13 cellular contexts compared by ENCODE assay signal in genomic region chr1:234874291-234875288, GRCh38.
A peak's percentile ranks its signal among the peaks of the same experiment; 100 is the strongest.
DNase-seq lines count a peak whose midpoint lies in the region; ATAC-seq lines count a peak whose summit lies in the region.
"Had no signal": no experiment of that assay in that cellular context is flagged by ENCODE, and none has a peak within 500 bp of the region (broad histone marks: within the 10 kb centered on the region; RNA-seq: fewer than 3 reads in every experiment).

No MANE protein-coding gene starts in this region.

- no peaks in the 10 kb centered on the region for H3K36me3 ChIP-seq in BLaER1 treated with 17β-estradiol and CSF1 and Interleukin-3, amounts not matched to agents 10 nM and 100 nM

- H3K9me3 ChIP-seq in BLaER1 treated with 17β-estradiol and CSF1 and Interleukin-3, amounts not matched to agents 10 nM and 100 nM (replicated peaks in 1 of 11): no peaks in the 10 kb centered on the region
- H3K9me3 ChIP-seq: SK-N-SH had no signal

- no peaks in the 10 kb centered on the region for H3K9me3 Mint-ChIP-seq in natural killer cell treated with Interleukin-12 subunit alpha and Interleukin-12 subunit beta and Interleukin-15 and Interleukin-18, amount 100 ng/mL, for 72 hours
- H3K9me3 Mint-ChIP-seq: IgD-negative memory B cell had no signal

- no peak overlapping the region for H3K4me3 ChIP-seq in BLaER1 treated with 17β-estradiol and CSF1 and Interleukin-3, amounts not matched to agents 10 nM and 100 nM

- H3K4me3 Mint-ChIP-seq in natural killer cell treated with Interleukin-12 subunit alpha and Interleukin-12 subunit beta and Interleukin-15 and Interleukin-18, amount 100 ng/mL, for 72 hours: peak overlapping the region; percentile 15
- H3K4me3 Mint-ChIP-seq: activated CD4-positive, alpha-beta T cell treated with anti-CD3 and anti-CD28 coated beads for 36 hours; IgD-negative memory B cell had no signal

- H3K9ac ChIP-seq in BLaER1 treated with 17β-estradiol and CSF1 and Interleukin-3, amounts not matched to agents 10 nM and 100 nM: no peak overlapping the region; a peak in 1 of 22 replicates
- H3K9ac ChIP-seq: SK-N-SH had no signal

- peak; percentile 38 for DNase-seq in HT-29 (ENCODE audit: low spot score)
- peak; percentile 34 for DNase-seq in amniotic epithelial cell (ENCODE audit: low read depth)
- no peak for DNase-seq in natural killer cell treated with Interleukin-12 subunit alpha and Interleukin-12 subunit beta and Interleukin-15 and Interleukin-18, amount 100 ng/mL, for 72 hours (ENCODE audit: low spot score)
- no peak for DNase-seq in NK-92 treated with Interleukin-12 subunit alpha and Interleukin-12 subunit beta, amount 100 ng/mL, for 24 hours (lab: John Stamatoyannopoulos, UW)
- DNase-seq in G401 (ENCODE audit: low spot score): no peak
- no peak for DNase-seq in NCI-H82 (lab: John Stamatoyannopoulos, UW)
- DNase-seq: activated CD4-positive, alpha-beta T cell treated with anti-CD3 and anti-CD28 coated beads for 36 hours; mesendoderm; SK-N-SH; stimulated activated CD4-positive, alpha-beta T cell treated with anti-CD3 and anti-CD28 coated beads, Interleukin-2, amount 100 ng/mL, for 24 hours had no signal

- peaks cover 42 to 47% of the 10 kb centered on the region in 2 donors for H3K4me1 Mint-ChIP-seq in natural killer cell treated with Interleukin-12 subunit alpha and Interleukin-12 subunit beta and Interleukin-15 and Interleukin-18, amount 100 ng/mL, for 72 hours (ENCODE audit: low read depth in 2 of 2)

- H3K27me3 Mint-ChIP-seq in natural killer cell treated with Interleukin-12 subunit alpha and Interleukin-12 subunit beta and Interleukin-15 and Interleukin-18, amount 100 ng/mL, for 72 hours: no peaks in the 10 kb centered on the region
- H3K27me3 Mint-ChIP-seq: activated CD4-positive, alpha-beta T cell treated with anti-CD3 and anti-CD28 coated beads for 36 hours; IgD-negative memory B cell had no signal

- ATAC-seq in natural killer cell treated with Interleukin-12 subunit alpha and Interleukin-12 subunit beta and Interleukin-15 and Interleukin-18, amount 100 ng/mL, for 72 hours: peak in 1 of 2 donors; percentile 52
- ATAC-seq in HG02981 (IDR thresholded peaks at IDR 0.05; ENCODE audit: unreplicated experiment): no peak
- ATAC-seq: activated CD4-positive, alpha-beta T cell treated with anti-CD3 and anti-CD28 coated beads for 36 hours had no signal

- no peaks in the 10 kb centered on the region for H4K20me1 ChIP-seq in BLaER1 treated with 17β-estradiol and CSF1 and Interleukin-3, amounts not matched to agents 10 nM and 100 nM

- peaks cover 46 to 90% (median 63%) of the 10 kb centered on the region in 10 experiments for H3K4me1 ChIP-seq in BLaER1 treated with 17β-estradiol and CSF1 and Interleukin-3, amounts not matched to agents 10 nM and 100 nM

- H3K27ac ChIP-seq in BLaER1 treated with 17β-estradiol and CSF1 and Interleukin-3, amounts not matched to agents 10 nM and 100 nM: peak overlapping the region in 4 of 11 experiments; percentile 6 to 42 (median 22); a peak in 6 of 22 replicates

- H3K36me3 Mint-ChIP-seq in natural killer cell treated with Interleukin-12 subunit alpha and Interleukin-12 subunit beta and Interleukin-15 and Interleukin-18, amount 100 ng/mL, for 72 hours: no peaks in the 10 kb centered on the region
- H3K36me3 Mint-ChIP-seq: IgD-negative memory B cell had no signal

- peak overlapping the region; percentile 6 to 89 (median 75); a peak in 17 of 22 replicates for H3K4me2 ChIP-seq in BLaER1 treated with 17β-estradiol and CSF1 and Interleukin-3, amounts not matched to agents 10 nM and 100 nM
- H3K4me2 ChIP-seq: SK-N-SH had no signal

- no peaks in the 10 kb centered on the region for H3K27me3 ChIP-seq in BLaER1 treated with 17β-estradiol and CSF1 and Interleukin-3, amounts not matched to agents 10 nM and 100 nM

- in situ Hi-C loops in G401 (cut with HindIII; ENCODE audit: low sequenced_read_pairs): no loop called here

- peak overlapping the region; percentile 47 to 60 for H3K27ac Mint-ChIP-seq in natural killer cell treated with Interleukin-12 subunit alpha and Interleukin-12 subunit beta and Interleukin-15 and Interleukin-18, amount 100 ng/mL, for 72 hours
- H3K27ac Mint-ChIP-seq: activated CD4-positive, alpha-beta T cell treated with anti-CD3 and anti-CD28 coated beads for 36 hours had no signal

Comparison
In these comparisons a context has a peak if more than half of its experiments do, and no peak if none do; other contexts are left out.
1. DNase-seq: peak in HT-29 (single experiment) and amniotic epithelial cell (single experiment); none in natural killer cell treated with Interleukin-12 subunit alpha and Interleukin-12 subunit beta and Interleukin-15 and Interleukin-18, amount 100 ng/mL, for 72 hours (single experiment), NK-92 treated with Interleukin-12 subunit alpha and Interleukin-12 subunit beta, amount 100 ng/mL, for 24 hours (single experiment), G401 (single experiment) and NCI-H82 (single experiment).